Comparison of ENCODE assay signal across 15 cellular contexts in the genomic region with DNA sequence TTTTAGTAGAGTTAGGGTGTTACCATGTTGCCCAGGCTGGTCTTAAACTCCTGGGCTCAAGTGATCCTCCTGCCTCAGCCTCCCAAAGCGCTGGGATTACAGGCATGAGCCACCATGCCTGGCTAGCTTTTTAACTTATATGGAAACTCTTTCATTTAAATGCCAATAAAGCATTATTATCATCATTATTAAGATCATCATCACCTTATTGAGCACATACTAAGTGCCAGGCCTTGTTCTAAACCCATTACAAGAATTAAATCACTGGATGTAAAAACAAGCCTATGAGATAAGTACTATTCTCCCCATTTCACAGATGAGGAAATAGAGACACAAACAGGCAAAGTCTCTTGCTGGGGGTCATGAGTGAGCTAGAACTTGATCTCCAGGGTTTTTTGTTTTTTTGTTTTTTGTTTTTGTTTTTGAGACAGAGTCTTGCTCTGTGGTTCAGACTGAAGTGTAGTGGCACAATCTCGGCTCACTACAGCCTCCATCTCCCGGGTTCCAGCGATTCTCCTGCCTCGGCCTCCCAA. TPM values are rescaled to one million over a fixed set of nuclear protein-coding genes. Genes with fewer than 3 reads are reported as not detected.
A peak's percentile ranks its signal among the peaks of the same experiment; 100 is the strongest.
DNase-seq lines count a peak whose midpoint lies in the region; ATAC-seq and TF ChIP-seq lines count a peak whose summit lies in the region.
"Had no signal": no experiment of that assay in that cellular context is flagged by ENCODE, and none has a peak within 500 bp of the region (broad histone marks: within the 10 kb centered on the region; RNA-seq: fewer than 3 reads in every experiment).

No MANE protein-coding gene starts in this region.

- peak overlapping the region; percentile 95 for H3K27ac Mint-ChIP-seq in activated CD8-positive, alpha-beta memory T cell treated with anti-CD3 and anti-CD28 coated beads, Interleukin-2, amount 10 ng/mL, durations not matched to agents 7 days and 5 days

- intact Hi-C loops in esophagus muscularis mucosa (cut with DNase I) = no loop called here
- intact Hi-C loops in stomach (cut with DNase I; ENCODE audit: low total_unique reads) = no loop called here

- no peak overlapping the region for H2AFZ ChIP-seq in OCI-LY1 (ENCODE audit: low read length)

- CTCF ChIA-PET in activated CD8-positive, alpha-beta memory T cell treated with anti-CD3 and anti-CD28 coated beads, Interleukin-2, amount 10 ng/mL, durations not matched to agents 7 days and 5 days (lab: Charles Lee) = interaction anchor here (0.8 to 1.9 kb wide), 6 partner anchors 12 to 212 kb away, joined by 3 to 6 read pairs (median 4); no protein-coding TSS in a partner anchor

- TF ChIP-seq CTCF in OCI-LY1 (IDR thresholded peaks at IDR 0.05; ENCODE audit: low read length) = no peak
- no peak for TF ChIP-seq CTCF in esophagus muscularis mucosa (IDR thresholded peaks at IDR 0.05)
- no peak for TF ChIP-seq CTCF in stomach (IDR thresholded peaks at IDR 0.05)

- H3K9ac ChIP-seq in OCI-LY1 (ENCODE audit: low read length) = no peak overlapping the region

- H3K27me3 ChIP-seq in OCI-LY1 (ENCODE audit: insufficient read depth, low read length) (no peaks in the 10 kb centered on the region), esophagus muscularis mucosa (peaks cover 0 to under 1% (median 0%) of the 10 kb centered on the region in 4 donors), stomach (no peaks in the 10 kb centered on the region)
- H3K27me3 ChIP-seq: MG63, sigmoid colon had no signal

- TF ChIP-seq EP300 in esophagus muscularis mucosa (IDR thresholded peaks at IDR 0.05) = no peak
- no peak for TF ChIP-seq EP300 in stomach (IDR thresholded peaks at IDR 0.05)

- DNase-seq in activated CD8-positive, alpha-beta memory T cell treated with anti-CD3 and anti-CD28 coated beads, Interleukin-2, amount 10 ng/mL, durations not matched to agents 7 days and 5 days = no peak
- no peak for DNase-seq in activated CD8-positive, alpha-beta memory T cell treated with anti-CD3 and anti-CD28 coated beads, Interleukin-2, amount 50 U/mL, for 48 hours
- DNase-seq in esophagus muscularis mucosa (ENCODE audit: extremely low spot score) (no peak), stomach (no peak), DMS 273 (lab: John Stamatoyannopoulos, UW; ENCODE audit: unreplicated experiment) (no peak), ecto neural progenitor cell (ENCODE audit: low spot score) (no peak)
- DNase-seq: ACHN, DMS53, MG63, sigmoid colon had no signal

- H3K36me3 ChIP-seq in OCI-LY1 (ENCODE audit: insufficient read depth, low read length) (no peaks in the 10 kb centered on the region), esophagus muscularis mucosa (no peaks in the 10 kb centered on the region), stomach (peaks cover 0 to 6% (median 1%) of the 10 kb centered on the region in 4 donors)
- H3K36me3 ChIP-seq: MG63, sigmoid colon had no signal

- no peaks in the 10 kb centered on the region for H3K79me2 ChIP-seq in OCI-LY1 (ENCODE audit: insufficient read depth, low read length)

- peaks cover 26% of the 10 kb centered on the region for H3K4me1 ChIP-seq in OCI-LY1 (ENCODE audit: insufficient read depth, low read length, severe bottlenecking)
- H3K4me1 ChIP-seq in esophagus muscularis mucosa = peaks cover 0 to 4% (median 0%) of the 10 kb centered on the region in 4 donors
- peaks cover 0 to 11% (median 2%) of the 10 kb centered on the region in 4 donors for H3K4me1 ChIP-seq in stomach
- H3K4me1 ChIP-seq: sigmoid colon had no signal

- H3F3A ChIP-seq in OCI-LY1 (ENCODE audit: insufficient read depth, low read length) = 0 out of 2 replicates have a peak, but pooled peaks cover 4% of the 10 kb centered on the region

- H3K4me1 Mint-ChIP-seq in activated CD8-positive, alpha-beta memory T cell treated with anti-CD3 and anti-CD28 coated beads, Interleukin-2, amount 10 ng/mL, durations not matched to agents 7 days and 5 days = peaks cover 54% of the 10 kb centered on the region

- no peaks in the 10 kb centered on the region for H3K9me2 ChIP-seq in OCI-LY1 (ENCODE audit: low read depth, low read length)

- TF ChIP-seq POLR2A in esophagus muscularis mucosa (IDR thresholded peaks at IDR 0.05; ENCODE audit: low read depth) (no peak), stomach (IDR thresholded peaks at IDR 0.05) (no peak)

- H4K20me1 ChIP-seq in OCI-LY1 (ENCODE audit: insufficient read depth, low read length) = no peaks in the 10 kb centered on the region

- H3K27ac ChIP-seq in OCI-LY1 (ENCODE audit: low read depth, low read length, poor library complexity, severe bottlenecking) = no peak overlapping the region
- H3K27ac ChIP-seq in esophagus muscularis mucosa (replicated peaks in 1 of 4) = no peak overlapping the region
- peak overlapping the region in 4 of 5 donors; percentile 78 to 90 (median 85) for H3K27ac ChIP-seq in stomach

- H3K4me2 ChIP-seq in OCI-LY1 (ENCODE audit: low read length) = peak overlapping the region; percentile 84

- WGBS in esophagus muscularis mucosa = 90% methylated on average over 5 of the region's 5 CpGs
- WGBS in stomach, 5 donors = 90 to 93% (median 91%) methylated on average over 5 of the region's 5 CpGs

- H3K9me3 ChIP-seq in OCI-LY1 (ENCODE audit: low read length) = no peaks in the 10 kb centered on the region
- no peaks in the 10 kb centered on the region for H3K9me3 ChIP-seq in esophagus muscularis mucosa
- no peaks in the 10 kb centered on the region for H3K9me3 ChIP-seq in stomach
- H3K9me3 ChIP-seq: MG63, sigmoid colon had no signal

- H3K9me3 Mint-ChIP-seq in activated CD8-positive, alpha-beta memory T cell treated with anti-CD3 and anti-CD28 coated beads, Interleukin-2, amount 10 ng/mL, durations not matched to agents 7 days and 5 days (ENCODE audit: low read depth) = no peaks in the 10 kb centered on the region

- no peak for ATAC-seq in activated CD8-positive, alpha-beta memory T cell treated with anti-CD3 and anti-CD28 coated beads, Interleukin-2, amount 10 ng/mL, durations not matched to agents 7 days and 5 days
- ATAC-seq in GM18519 (IDR thresholded peaks at IDR 0.05; ENCODE audit: low FRiP score, unreplicated experiment) = no peak

- H3K27me3 Mint-ChIP-seq in activated CD8-positive, alpha-beta memory T cell treated with anti-CD3 and anti-CD28 coated beads, Interleukin-2, amount 10 ng/mL, durations not matched to agents 7 days and 5 days = no peaks in the 10 kb centered on the region

- H3K4me3 ChIP-seq in OCI-LY1 (ENCODE audit: low read depth, low read length, poor library complexity, severe bottlenecking) (peak overlapping the region; percentile 70), esophagus muscularis mucosa (peak overlapping the region in 3 of 4 donors; percentile 41 to 58 (median 44)), stomach (peak overlapping the region; percentile 32 to 47 (median 44))
- H3K4me3 ChIP-seq: MG63 had no signal

- peaks cover 27% of the 10 kb centered on the region for H3K36me3 Mint-ChIP-seq in activated CD8-positive, alpha-beta memory T cell treated with anti-CD3 and anti-CD28 coated beads, Interleukin-2, amount 10 ng/mL, durations not matched to agents 7 days and 5 days

- H3K4me3 Mint-ChIP-seq in activated CD8-positive, alpha-beta memory T cell treated with anti-CD3 and anti-CD28 coated beads, Interleukin-2, amount 10 ng/mL, durations not matched to agents 7 days and 5 days = peak overlapping the region; percentile 97

RNA-seq across cellular contexts. Expression of a gene that starts 1.3 kb away (rescaled TPM):
- 100 to 1,000 TPM; 472 to 473 TPM for total RNA-seq in activated CD8-positive, alpha-beta memory T cell treated with anti-CD3 and anti-CD28 coated beads, Interleukin-2, amount 10 ng/mL, durations not matched to agents 7 days and 5 days
- total RNA-seq in esophagus muscularis mucosa (10 to 100 TPM in 2 of 4 donors, 1 to 10 TPM in 2; 4.2 to 26.2 (median 12.0) TPM), stomach (10 to 100 TPM in 2 of 5 donors, not detected in 3; 12.9 to 18.2 TPM)
- polyA plus RNA-seq in stomach = 10 to 100 TPM; 31.6 to 69.8 (median 56.0) TPM
- polyA plus RNA-seq: keratinocyte had no signal

RNA-seq across cellular contexts. Expression of a gene that starts 7.7 kb away (rescaled TPM):
- 10 to 100 TPM; 45.7 to 58.5 TPM for total RNA-seq in activated CD8-positive, alpha-beta memory T cell treated with anti-CD3 and anti-CD28 coated beads, Interleukin-2, amount 10 ng/mL, durations not matched to agents 7 days and 5 days
- total RNA-seq in esophagus muscularis mucosa (100 to 1,000 TPM in 2 of 4 donors, 10 to 100 TPM in 2; 59.8 to 138 (median 104) TPM), stomach (100 to 1,000 TPM in 2 of 5 donors, 10 to 100 TPM in 3; 52.1 to 136 (median 63.4) TPM)
- 10 to 100 TPM; 49.9 to 76.9 (median 69.0) TPM for polyA plus RNA-seq in stomach

RNA-seq across cellular contexts. Expression of a gene that starts 13.8 kb away (rescaled TPM):
- 1 to 10 TPM; 4.5 to 8.4 TPM for total RNA-seq in activated CD8-positive, alpha-beta memory T cell treated with anti-CD3 and anti-CD28 coated beads, Interleukin-2, amount 10 ng/mL, durations not matched to agents 7 days and 5 days
- total RNA-seq in esophagus muscularis mucosa = 1 to 10 TPM in 2 of 4 donors, under 1 TPM in 2; 0.50 to 2.5 (median 1.4) TPM
- total RNA-seq in stomach = 1 to 10 TPM in 1 of 5 donors, under 1 TPM in 3, not detected in 1; 0.18 to 2.3 (median 0.29) TPM
- polyA plus RNA-seq in stomach = 1 to 10 TPM in 1 of 3 donors, under 1 TPM in 2; 0.31 to 1.2 (median 0.80) TPM

RNA-seq across cellular contexts. Expression of a gene that starts 38.3 kb away (rescaled TPM):
- total RNA-seq in activated CD8-positive, alpha-beta memory T cell treated with anti-CD3 and anti-CD28 coated beads, Interleukin-2, amount 10 ng/mL, durations not matched to agents 7 days and 5 days = under 1 TPM; 0.26 to 0.70 TPM
- not detected for total RNA-seq in esophagus muscularis mucosa
- not detected for total RNA-seq in stomach
- not detected for polyA plus RNA-seq in stomach
- total RNA-seq: frontal cortex, sigmoid colon, ureter had no signal
- polyA plus RNA-seq: keratinocyte had no signal

RNA-seq across cellular contexts. Expression of a gene that starts 56.4 kb away (rescaled TPM):
- 10 to 100 TPM; 48.9 to 53.8 TPM for total RNA-seq in activated CD8-positive, alpha-beta memory T cell treated with anti-CD3 and anti-CD28 coated beads, Interleukin-2, amount 10 ng/mL, durations not matched to agents 7 days and 5 days
- total RNA-seq in esophagus muscularis mucosa = 10 to 100 TPM; 31.6 to 47.2 (median 41.5) TPM
- 10 to 100 TPM in 3 of 5 donors, 1 to 10 TPM in 2; 7.0 to 77.2 (median 21.4) TPM for total RNA-seq in stomach
- polyA plus RNA-seq in stomach = 10 to 100 TPM; 31.7 to 49.0 (median 32.2) TPM

Comparison
In these comparisons a context has a peak if more than half of its experiments do, and no peak if none do; other contexts are left out.
1. H3K27ac ChIP-seq: peak in stomach (4 of 5); none in OCI-LY1 (single experiment) and esophagus muscularis mucosa (0 of 4).
2. RNA of a gene that starts 1.3 kb away (total RNA-seq): 472 to 473 TPM in activated CD8-positive, alpha-beta memory T cell treated with anti-CD3 and anti-CD28 coated beads, Interleukin-2, amount 10 ng/mL, durations not matched to agents 7 days and 5 days; 4.2 to 26.2 TPM in esophagus muscularis mucosa and 12.9 to 18.2 TPM in stomach; every median in the first group is over 10 times any median in the second.
3. Peak in every context shown above with its lines, with median percentiles within 50 percentile points of each other: H3K4me3 ChIP-seq.